11 cellular contexts compared by ENCODE assay signal in genomic region chr5:74063821-74064598, GRCh38.
DNase-seq lines count a peak whose midpoint lies in the region; ATAC-seq and TF ChIP-seq lines count a peak whose summit lies in the region.
"Had no signal": no experiment of that assay in that cellular context is flagged by ENCODE, and none has a peak within 500 bp of the region (broad histone marks: within the 10 kb centered on the region; RNA-seq: fewer than 3 reads in every experiment).

No MANE protein-coding gene starts in this region.

- intact Hi-C loops in PC-3 (cut with micrococcal nuclease): loop anchor here (2.0 to 5.0 kb wide), 4 partner anchors 33 to 579 kb away; no protein-coding TSS in a partner anchor

- H4K20me1 ChIP-seq in PC-3 (ENCODE audit: low read length): no peaks in the 10 kb centered on the region

- DNase-seq in GM04503 (ENCODE audit: low read depth) (peak; percentile 49), PC-3 (peak; percentile 90), dermis blood vessel endothelial cell (peak; percentile 3), non-pigmented ciliary epithelial cell (ENCODE audit: low read depth) (peak; percentile 69), NCI-H1417 (lab: John Stamatoyannopoulos, UW) (no peak), NCI-H2081 treated with DMSO at 0.1 percent for 48 hours (lab: John Stamatoyannopoulos, UW) (no peak)
- DNase-seq: activated CD4-positive, alpha-beta T cell treated with anti-CD3 and anti-CD28 coated beads, Interleukin-2, amount 50 U/mL, for 4 hours; retina; SHP77 treated with DMSO at 0.1 percent for 48 hours had no signal

- H2AFZ ChIP-seq in PC-3 (ENCODE audit: low read length): no peak overlapping the region

- H3K9ac ChIP-seq in PC-3 (ENCODE audit: low read length): no peak overlapping the region

- no peak for TF ChIP-seq CTCF in PC-3 (conservative IDR thresholded peaks at IDR 0.05; ENCODE audit: low read depth, low read length)

- peak overlapping the region; percentile 62 for H3K4me2 ChIP-seq in PC-3 (ENCODE audit: low read length)

- no peaks in the 10 kb centered on the region for H3K27me3 ChIP-seq in PC-3 (ENCODE audit: low read length)

- ATAC-seq in PC-3 (peak; percentile 95), GM19395 (IDR thresholded peaks at IDR 0.05; ENCODE audit: unreplicated experiment) (no peak), HG02973 (IDR thresholded peaks at IDR 0.05; ENCODE audit: unreplicated experiment) (no peak)

- no peaks in the 10 kb centered on the region for H3K79me2 ChIP-seq in PC-3 (ENCODE audit: low read length)

- BruUV-seq in PC-3 (replicated peaks; lab: Mats Ljungman, UMichigan): no TSS peak

- H3K9me2 ChIP-seq in PC-3 (replicated peaks; ENCODE audit: low read length): no peaks in the 10 kb centered on the region

- CTCF ChIA-PET in PC-3 (lab: Charles Lee): no interaction called here

- peak overlapping the region; percentile 55 for H3K27ac ChIP-seq in PC-3 (ENCODE audit: low read length)

- no peaks in the 10 kb centered on the region for H3F3A ChIP-seq in PC-3 (ENCODE audit: low read length, unreplicated experiment)

- no peak overlapping the region for H3K4me3 ChIP-seq in PC-3 (ENCODE audit: low read length)

- H3K4me1 ChIP-seq in PC-3 (ENCODE audit: insufficient read depth, low read length): peaks cover 47% of the 10 kb centered on the region

- POLR2A ChIA-PET in PC-3 (lab: Charles Lee; ENCODE audit: unreplicated experiment): interaction anchor here (0.5 to 0.7 kb wide), 3 partner anchors 19 to 436 kb away, joined by 3 to 7 read pairs (median 3); no protein-coding TSS in a partner anchor

- H3K9me3 ChIP-seq in PC-3 (ENCODE audit: low read length): no peaks in the 10 kb centered on the region

- no peaks in the 10 kb centered on the region for H3K36me3 ChIP-seq in PC-3 (ENCODE audit: low read depth, low read length)

Comparison
In these comparisons a context has a peak if more than half of its experiments do, and no peak if none do; other contexts are left out.
1. DNase-seq: peak in GM04503 (single experiment), PC-3 (single experiment), dermis blood vessel endothelial cell (single experiment) and non-pigmented ciliary epithelial cell (single experiment); none in NCI-H1417 (0 of 3) and NCI-H2081 treated with DMSO at 0.1 percent for 48 hours (single experiment).